12 cellular contexts compared by ENCODE assay signal in the genomic region with DNA sequence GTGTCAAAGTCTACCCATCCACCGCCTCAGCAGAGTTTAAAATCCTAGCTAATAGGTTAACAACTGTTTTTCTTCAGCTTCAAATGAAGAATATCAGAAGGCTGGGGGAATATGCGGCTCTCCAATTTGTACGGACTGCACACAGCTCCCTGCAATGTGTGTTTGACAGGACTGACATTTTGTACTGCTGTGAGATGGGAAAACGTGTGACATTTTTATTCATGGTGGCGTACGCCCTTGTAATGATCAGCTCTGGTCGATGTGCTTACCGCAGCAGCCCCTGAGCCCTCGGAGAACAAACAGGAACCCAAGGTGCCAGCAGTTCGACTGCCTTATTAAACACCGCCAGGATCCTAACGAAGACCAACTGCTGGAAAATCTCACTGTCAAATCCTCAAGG.
DNase-seq lines count a peak whose midpoint lies in the region; ATAC-seq and TF ChIP-seq lines count a peak whose summit lies in the region.
"Had no signal": no experiment of that assay in that cellular context is flagged by ENCODE, and none has a peak within 500 bp of the region (broad histone marks: within the 10 kb centered on the region; RNA-seq: fewer than 3 reads in every experiment).

No MANE protein-coding gene starts in this region.

- H3K56ac ChIP-seq in mesendoderm (ENCODE audit: low read length) = peak overlapping the region; percentile 69

- H2AFZ ChIP-seq in GM23338 = no peak overlapping the region

- H3K27ac Mint-ChIP-seq in GM23338 (no peak overlapping the region), chondrocyte (ENCODE audit: unreplicated experiment) (no peak overlapping the region)
- H3K27ac Mint-ChIP-seq: CD8-positive, alpha-beta memory T cell had no signal

- no peaks in the 10 kb centered on the region for H3K27me3 ChIP-seq in GM23338 (ENCODE audit: insufficient read depth)
- no peaks in the 10 kb centered on the region for H3K27me3 ChIP-seq in mesendoderm (ENCODE audit: insufficient read depth, low read length, poor library complexity)
- no peaks in the 10 kb centered on the region for H3K27me3 ChIP-seq in spleen (replicated peaks in 1 of 7)

- H4K8ac ChIP-seq in mesendoderm (ENCODE audit: low read depth, low read length) = no peak overlapping the region

- no peaks in the 10 kb centered on the region for H3K9me3 ChIP-seq in spleen
- H3K9me3 ChIP-seq: Caco-2 had no signal

- no peak for TF ChIP-seq CTCF in GM23338 (conservative IDR thresholded peaks at IDR 0.05; ENCODE audit: low read depth in 2 of 2)
- no peak for TF ChIP-seq CTCF in chondrocyte (IDR thresholded peaks at IDR 0.05)
- TF ChIP-seq CTCF in spleen (IDR thresholded peaks at IDR 0.05 in 8 of 11, conservative IDR thresholded peaks at IDR 0.05 in 3 of 11) = no peak

- no peaks in the 10 kb centered on the region for H3K9me2 ChIP-seq in GM23338 (ENCODE audit: insufficient read depth)

- no peak overlapping the region for H2BK120ac ChIP-seq in mesendoderm (ENCODE audit: low read depth, low read length)

- H3K4me3 Mint-ChIP-seq in GM23338 (no peak overlapping the region), chondrocyte (ENCODE audit: unreplicated experiment) (no peak overlapping the region)
- H3K4me3 Mint-ChIP-seq: CD14-positive monocyte had no signal

- no peaks in the 10 kb centered on the region for H3K36me3 Mint-ChIP-seq in GM23338 (ENCODE audit: low read depth)
- H3K36me3 Mint-ChIP-seq in chondrocyte (ENCODE audit: low read depth) = peaks cover 15% of the 10 kb centered on the region

- H3K79me1 ChIP-seq in mesendoderm (ENCODE audit: low read length) = no peaks in the 10 kb centered on the region

- H3K27me3 Mint-ChIP-seq in GM23338 (ENCODE audit: insufficient read depth, low read depth, poor library complexity) (peaks cover 14% of the 10 kb centered on the region), chondrocyte (ENCODE audit: low read depth) (no peaks in the 10 kb centered on the region)

- TF ChIP-seq POLR2A in spleen (IDR thresholded peaks at IDR 0.05) = no peak

- H4K20me1 ChIP-seq in GM23338 (replicated peaks; ENCODE audit: insufficient read depth) = no peaks in the 10 kb centered on the region

- H3K4me1 Mint-ChIP-seq in GM23338 (peaks cover 50% of the 10 kb centered on the region), chondrocyte (ENCODE audit: low read depth) (no peaks in the 10 kb centered on the region)
- H3K4me1 Mint-ChIP-seq: CD8-positive, alpha-beta memory T cell had no signal

- no peaks in the 10 kb centered on the region for H3K79me2 ChIP-seq in GM23338 (replicated peaks; ENCODE audit: insufficient read depth)
- no peaks in the 10 kb centered on the region for H3K79me2 ChIP-seq in mesendoderm (ENCODE audit: control insufficient read depth, insufficient read depth, low read length)

- no peak overlapping the region for H3K23ac ChIP-seq in mesendoderm (ENCODE audit: low read length)

- WGBS in mesendoderm (ENCODE audit: extremely low coverage, insufficient coverage, low lambda C conversion rate) = no CpG with 5 or more reads among the region's 12 CpGs
- 90 to 94% (median 92%) methylated on average over 12 of the region's 12 CpGs for WGBS in spleen, 5 donors

- ATAC-seq in GM23338 (no peak), GM19455 (IDR thresholded peaks at IDR 0.05; ENCODE audit: unreplicated experiment) (no peak), HG03095 (IDR thresholded peaks at IDR 0.05; ENCODE audit: unreplicated experiment) (no peak)

- intact Hi-C loops in spleen (cut with DNase I; ENCODE audit: low total_unique reads) = no loop called here

- H3K4me1 ChIP-seq in GM23338 (ENCODE audit: insufficient read depth) (peaks cover 28% of the 10 kb centered on the region), mesendoderm (ENCODE audit: control insufficient read depth, low read depth, low read length) (peaks cover 22% of the 10 kb centered on the region), spleen (peaks cover 0 to 8% (median 0%) of the 10 kb centered on the region in 6 donors)
- H3K4me1 ChIP-seq: Caco-2 had no signal

- peak overlapping the region; percentile 46; the same call in 1 of the 2 replicates for H3K4me2 ChIP-seq in GM23338
- H3K4me2 ChIP-seq in mesendoderm (ENCODE audit: low read length) = no peak overlapping the region

- DNase-seq in GM23338 (ENCODE audit: low spot score) = no peak
- DNase-seq in chondrocyte (ENCODE audit: low spot score) = peak; percentile 27
- no peak for DNase-seq in mesendoderm
- DNase-seq in spleen = peak; percentile 6
- DNase-seq: CD8-positive, alpha-beta memory T cell; DND-41; GF-D8; H7 had no signal

- H3K9ac ChIP-seq in mesendoderm (ENCODE audit: low read length) = peak overlapping the region; percentile 15

- no peak overlapping the region for H3K4ac ChIP-seq in mesendoderm (ENCODE audit: low read depth, low read length)

- H2AK5ac ChIP-seq in mesendoderm (ENCODE audit: low read length) = peak overlapping the region; percentile 43

- H3K36me3 ChIP-seq in GM23338 (ENCODE audit: insufficient read depth) (no peaks in the 10 kb centered on the region), mesendoderm (ENCODE audit: control insufficient read depth, insufficient read depth, low read length) (no peaks in the 10 kb centered on the region), spleen (peaks cover 0 to 99% (median 27%) of the 10 kb centered on the region in 6 donors)

- H3K9me3 Mint-ChIP-seq in GM23338 = no peaks in the 10 kb centered on the region
- no peaks in the 10 kb centered on the region for H3K9me3 Mint-ChIP-seq in chondrocyte (ENCODE audit: low read depth)
- H3K9me3 Mint-ChIP-seq: CD14-positive monocyte; CD8-positive, alpha-beta memory T cell had no signal

- H3K18ac ChIP-seq in mesendoderm (ENCODE audit: low read length) = peak overlapping the region; percentile 25

- no peak overlapping the region for H3K27ac ChIP-seq in GM23338 (ENCODE audit: low read depth)
- peak overlapping the region; percentile 34 for H3K27ac ChIP-seq in mesendoderm (ENCODE audit: low read depth, low read length)
- no peak overlapping the region for H3K27ac ChIP-seq in spleen

- 0 out of 2 replicates have a peak, but pooled peaks cover 3% of the 10 kb centered on the region for H3F3A ChIP-seq in GM23338 (replicated peaks; ENCODE audit: low read depth)

- H3K4me3 ChIP-seq in GM23338 (no peak overlapping the region), mesendoderm (ENCODE audit: low read length) (no peak overlapping the region), spleen (no peak overlapping the region)

- no peak overlapping the region for H4K5ac ChIP-seq in mesendoderm (ENCODE audit: low read length)

- peak overlapping the region; percentile 88 for H2BK5ac ChIP-seq in mesendoderm (ENCODE audit: low read length)

- H2BK15ac ChIP-seq in mesendoderm (replicated peaks; ENCODE audit: low read depth) = no peak overlapping the region

TF ChIP-seq in GM23338, 12 proteins besides CTCF, POLR2A, EP300 and RAD21:
- TF ChIP-seq ZNF331 (CRISPR knock-in tag; IDR thresholded peaks at IDR 0.05; ENCODE audit: low read depth) = no peak
- no peak for TF ChIP-seq ZNF114 (CRISPR knock-in tag; IDR thresholded peaks at IDR 0.05)
- TF ChIP-seq JUNB (IDR thresholded peaks at IDR 0.05; ENCODE audit: unreplicated experiment) = no peak
- no peak for TF ChIP-seq NANOG (IDR thresholded peaks at IDR 0.05; ENCODE audit: borderline replicate concordance)
- no peak for TF ChIP-seq EZH2 (IDR thresholded peaks at IDR 0.05; ENCODE audit: low read depth, unreplicated experiment)
- TF ChIP-seq ETS1 (IDR thresholded peaks at IDR 0.05) = no peak
- no peak for TF ChIP-seq POLR2AphosphoS5 (IDR thresholded peaks at IDR 0.05; ENCODE audit: low read depth)

Comparison
In these comparisons a context has a peak if more than half of its experiments do, and no peak if none do; other contexts are left out.
1. DNase-seq: peak in chondrocyte (single experiment) and spleen (single experiment); none in GM23338 (single experiment) and mesendoderm (single experiment).